In genomic region chr7:100864263-100864845, GRCh38 we compare ENCODE assay signal across 2 cellular contexts.
TF ChIP-seq lines count a peak whose summit lies in the region.

No MANE protein-coding gene starts in this region.

TF ChIP-seq in HEK293T, 16 proteins besides CTCF, POLR2A, EP300 and RAD21:
- no peak for TF ChIP-seq SP1 (IDR thresholded peaks at IDR 0.05)
- TF ChIP-seq, protein P1, sequence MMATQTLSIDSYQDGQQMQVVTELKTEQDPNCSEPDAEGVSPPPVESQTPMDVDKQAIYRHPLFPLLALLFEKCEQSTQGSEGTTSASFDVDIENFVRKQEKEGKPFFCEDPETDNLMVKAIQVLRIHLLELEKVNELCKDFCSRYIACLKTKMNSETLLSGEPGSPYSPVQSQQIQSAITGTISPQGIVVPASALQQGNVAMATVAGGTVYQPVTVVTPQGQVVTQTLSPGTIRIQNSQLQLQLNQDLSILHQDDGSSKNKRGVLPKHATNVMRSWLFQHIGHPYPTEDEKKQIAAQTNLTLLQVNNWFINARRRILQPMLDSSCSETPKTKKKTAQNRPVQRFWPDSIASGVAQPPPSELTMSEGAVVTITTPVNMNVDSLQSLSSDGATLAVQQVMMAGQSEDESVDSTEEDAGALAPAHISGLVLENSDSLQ (IDR thresholded peaks at IDR 0.05), result peak; percentile 67

TF ChIP-seq in K562, 482 proteins besides CTCF, POLR2A, EP300 and RAD21:
- TF ChIP-seq, protein P2, sequence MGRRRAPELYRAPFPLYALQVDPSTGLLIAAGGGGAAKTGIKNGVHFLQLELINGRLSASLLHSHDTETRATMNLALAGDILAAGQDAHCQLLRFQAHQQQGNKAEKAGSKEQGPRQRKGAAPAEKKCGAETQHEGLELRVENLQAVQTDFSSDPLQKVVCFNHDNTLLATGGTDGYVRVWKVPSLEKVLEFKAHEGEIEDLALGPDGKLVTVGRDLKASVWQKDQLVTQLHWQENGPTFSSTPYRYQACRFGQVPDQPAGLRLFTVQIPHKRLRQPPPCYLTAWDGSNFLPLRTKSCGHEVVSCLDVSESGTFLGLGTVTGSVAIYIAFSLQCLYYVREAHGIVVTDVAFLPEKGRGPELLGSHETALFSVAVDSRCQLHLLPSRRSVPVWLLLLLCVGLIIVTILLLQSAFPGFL (CRISPR knock-in tag; IDR thresholded peaks at IDR 0.05), result no peak
- TF ChIP-seq MEIS2 (IDR thresholded peaks at IDR 0.05; ENCODE audit: partially characterized antibody), result peak; percentile 53
- TF ChIP-seq SNAPC5 (CRISPR knock-in tag; IDR thresholded peaks at IDR 0.05), result no peak
- TF ChIP-seq, protein P1 (IDR thresholded peaks at IDR 0.05), result peak; percentile 73
